ENCODE assay signal across 1 cellular context in the genomic region with DNA sequence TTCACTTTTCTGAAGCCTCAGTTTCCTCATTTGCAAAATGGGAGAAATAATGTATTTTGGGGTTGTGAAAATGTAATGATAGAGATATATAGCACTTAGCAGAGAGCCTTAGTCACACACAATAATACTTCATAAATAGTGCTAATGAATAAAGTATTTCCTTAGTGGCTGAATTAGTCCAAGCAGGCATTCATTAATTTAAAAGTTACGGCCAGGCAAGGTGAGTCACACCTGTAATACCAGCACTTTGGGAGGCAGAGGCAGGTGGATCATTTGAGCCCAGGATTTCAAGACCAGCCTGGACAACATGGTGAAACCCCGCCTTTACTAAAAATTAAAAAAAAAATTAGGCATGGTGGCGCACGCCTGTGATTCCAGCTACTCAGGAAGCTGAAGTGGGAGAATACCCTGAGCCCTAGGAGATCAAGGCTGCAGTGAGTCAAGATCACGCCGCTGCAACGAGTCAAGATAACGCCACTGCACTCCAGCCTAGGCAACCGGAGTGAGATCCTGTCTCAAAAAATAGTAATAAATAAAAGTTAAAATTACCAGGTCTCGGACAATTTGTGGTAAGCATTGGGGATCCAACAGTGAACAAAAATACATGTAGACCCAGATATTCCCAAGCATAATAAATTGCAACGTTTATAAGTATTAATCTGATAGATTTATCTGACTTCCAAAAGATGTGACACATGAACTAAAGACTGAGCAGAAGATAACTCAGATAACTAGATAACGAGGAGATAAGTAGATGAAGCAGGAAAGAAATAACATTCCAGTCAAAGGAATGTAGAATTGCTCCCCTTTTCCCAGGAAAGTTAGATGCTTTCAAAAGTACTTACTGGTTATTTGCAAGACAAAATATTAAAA.
TF ChIP-seq lines count a peak whose summit lies in the region.

No MANE protein-coding gene starts in this region.

TF ChIP-seq in K562, 482 proteins besides CTCF, POLR2A, EP300 and RAD21:
- no peak for TF ChIP-seq DDX20 (tag; IDR thresholded peaks at IDR 0.05; ENCODE audit: low read depth)
- TF ChIP-seq NCOA2 (IDR thresholded peaks at IDR 0.05; ENCODE audit: partially characterized antibody in 2 of 2), result no peak
- TF ChIP-seq RBBP5 (IDR thresholded peaks at IDR 0.05; ENCODE audit: borderline replicate concordance, insufficient read depth, low read length, poor library complexity, severe bottlenecking), result no peak
- TF ChIP-seq ZNF445 (CRISPR knock-in tag; IDR thresholded peaks at IDR 0.05; ENCODE audit: low read depth), result no peak
- no peak for TF ChIP-seq FOS (IDR thresholded peaks at IDR 0.05; ENCODE audit: extremely low read depth, insufficient read length)
